Comparison of ENCODE assay signal across 5 cellular contexts in the genomic region with DNA sequence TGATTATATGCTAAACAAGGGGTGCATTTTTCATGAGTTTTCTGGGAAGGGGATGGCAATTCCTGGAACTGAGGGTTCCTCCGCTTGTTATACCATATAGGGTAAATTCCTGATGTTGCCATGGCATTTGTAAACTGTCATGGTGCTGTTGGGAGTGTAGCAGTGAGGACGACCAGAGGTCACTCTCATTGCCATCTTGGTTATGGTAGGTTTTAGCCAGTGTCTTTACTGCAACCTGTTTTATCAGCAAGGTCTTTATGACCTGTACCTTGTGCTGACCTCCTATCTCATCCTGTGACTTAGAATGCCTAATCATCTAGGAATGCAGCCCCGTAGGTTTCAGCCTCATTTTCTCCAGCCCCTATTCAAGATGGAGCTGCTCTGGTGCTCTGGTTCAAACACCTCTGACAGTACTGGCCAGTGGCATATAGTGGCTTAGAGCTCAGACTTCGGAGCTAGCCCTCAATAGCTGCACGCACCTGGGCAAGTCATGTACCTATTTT.
A peak's percentile ranks its signal among the peaks of the same experiment; 100 is the strongest.
DNase-seq lines count a peak whose midpoint lies in the region.
"Not testable (repeated sequence)": the region's sequence is repeated elsewhere in the genome, so short reads cannot be mapped to it uniquely, and the experiment has no call there.

No MANE protein-coding gene starts in this region.

- H3K9ac ChIP-seq in mesendoderm (ENCODE audit: low read length); trophoblast cell (ENCODE audit: low read length): not testable (repeated sequence)

- H4K5ac ChIP-seq in mesendoderm (ENCODE audit: low read length) = not testable (repeated sequence)

- H2BK15ac ChIP-seq in mesendoderm (replicated peaks; ENCODE audit: low read depth) = not testable (repeated sequence)

- not testable (repeated sequence) for H2AK5ac ChIP-seq in mesendoderm (ENCODE audit: low read length); trophoblast cell (ENCODE audit: low read length)

- not testable (repeated sequence) for H3K79me1 ChIP-seq in mesendoderm (ENCODE audit: low read length)
- H3K79me1 ChIP-seq in trophoblast cell (ENCODE audit: low read length) = peaks cover 15% of the 10 kb centered on the region

- H2BK12ac ChIP-seq in trophoblast cell (ENCODE audit: low read length) = not testable (repeated sequence)

- not testable (repeated sequence) for H3K9me3 ChIP-seq in neuron (ENCODE audit: low read length); trophoblast cell (ENCODE audit: insufficient read depth, low read depth, low read length)

- H3K27ac ChIP-seq in mesendoderm (ENCODE audit: low read depth, low read length); trophoblast cell (ENCODE audit: low read depth, low read length): not testable (repeated sequence)

- H3K18ac ChIP-seq in mesendoderm (ENCODE audit: low read length); trophoblast cell (ENCODE audit: low read length): not testable (repeated sequence)

- not testable (repeated sequence) for H3K56ac ChIP-seq in mesendoderm (ENCODE audit: low read length)

- not testable (repeated sequence) for H2BK5ac ChIP-seq in mesendoderm (ENCODE audit: low read length); trophoblast cell (ENCODE audit: low read depth, low read length, poor library complexity)

- H4K12ac ChIP-seq in trophoblast cell (ENCODE audit: low read depth, low read length) = not testable (repeated sequence)

- not testable (repeated sequence) for H3K4ac ChIP-seq in mesendoderm (ENCODE audit: low read depth, low read length); trophoblast cell (ENCODE audit: low read depth, low read length)

- not testable (repeated sequence) for H4K91ac ChIP-seq in trophoblast cell (ENCODE audit: low read depth, low read length)

- not testable (repeated sequence) for H3K79me2 ChIP-seq in mesendoderm (ENCODE audit: control insufficient read depth, insufficient read depth, low read length); trophoblast cell (ENCODE audit: control insufficient read depth, insufficient read depth, low read length, poor library complexity)

- peak overlapping the region; percentile 15 for H2AFZ ChIP-seq in neuron (ENCODE audit: low read depth, low read length)
- not testable (repeated sequence) for H2AFZ ChIP-seq in trophoblast cell (ENCODE audit: insufficient read depth, low read length, poor library complexity)

- not testable (repeated sequence) for H3K14ac ChIP-seq in trophoblast cell (ENCODE audit: low read length)

- H3K36me3 ChIP-seq in mesendoderm (ENCODE audit: control insufficient read depth, insufficient read depth, low read length); neuron (ENCODE audit: insufficient read depth, low read length); trophoblast cell (ENCODE audit: control insufficient read depth in 1 of 2, insufficient read depth in 2 of 2, low read length in 2 of 2): not testable (repeated sequence)

- H3K4me1 ChIP-seq in mesendoderm (ENCODE audit: control insufficient read depth, low read depth, low read length) = not testable (repeated sequence)
- H3K4me1 ChIP-seq in neuron (ENCODE audit: insufficient read depth, low read length) (peaks cover 29% of the 10 kb centered on the region), trophoblast cell (ENCODE audit: control insufficient read depth in 1 of 2, insufficient read depth in 2 of 2, low read length in 2 of 2) (peaks cover 2 to 17% of the 10 kb centered on the region in 2 experiments)

- not testable (repeated sequence) for H3K23ac ChIP-seq in mesendoderm (ENCODE audit: low read length); trophoblast cell (ENCODE audit: low read length)

- H3K4me3 ChIP-seq in mesendoderm (ENCODE audit: low read length); neuron (ENCODE audit: low read length); trophoblast cell (ENCODE audit: low read depth, low read length): not testable (repeated sequence)

- not testable (repeated sequence) for H2BK120ac ChIP-seq in mesendoderm (ENCODE audit: low read depth, low read length); trophoblast cell (ENCODE audit: insufficient read depth, low read length, poor library complexity)

- not testable (repeated sequence) for H4K8ac ChIP-seq in mesendoderm (ENCODE audit: low read depth, low read length); trophoblast cell (ENCODE audit: low read depth, low read length)

- H3K27me3 ChIP-seq in mesendoderm (ENCODE audit: insufficient read depth, low read length, poor library complexity); neuron (ENCODE audit: insufficient read depth, low read length); trophoblast cell (ENCODE audit: insufficient read depth, low read length): not testable (repeated sequence)

- H3K4me2 ChIP-seq in mesendoderm (ENCODE audit: low read length); trophoblast cell (ENCODE audit: low read length): not testable (repeated sequence)

- WGBS in mesendoderm (ENCODE audit: extremely low coverage, insufficient coverage, low lambda C conversion rate) = no CpG with 5 or more reads among the region's 5 CpGs
- no CpG with 5 or more reads among the region's 5 CpGs for WGBS in trophoblast cell (ENCODE audit: extremely low coverage, insufficient coverage, insufficient read length)

- DNase-seq in ELF-1 (ENCODE audit: low read depth, low spot score) = peak; percentile 52
- DNase-seq in islet precursor cell = peak; percentile 86
- peak; percentile 37 for DNase-seq in mesendoderm
- peak; percentile 71 to 81 for DNase-seq in trophoblast cell
